Comparison of ENCODE assay signal across 28 cellular contexts in the genomic region with DNA sequence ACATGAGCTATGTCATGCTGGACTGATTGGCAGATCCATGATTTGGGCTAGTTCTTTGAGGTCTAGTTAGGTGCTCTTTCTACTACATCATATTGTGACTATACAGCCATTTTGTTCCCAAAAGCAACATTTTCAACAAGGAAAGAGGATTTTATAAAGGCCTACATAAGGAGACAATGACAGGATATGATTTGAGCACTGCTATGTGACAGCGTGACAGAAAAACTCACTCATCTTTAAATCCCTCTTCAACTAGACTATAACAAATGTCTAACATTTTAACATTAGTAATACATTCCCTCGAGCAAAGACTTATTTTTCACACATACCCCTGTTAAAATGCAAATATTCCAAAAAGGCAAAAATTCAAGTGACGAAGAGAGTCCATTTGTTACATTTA.
"Had no signal": no experiment of that assay in that cellular context is flagged by ENCODE, and none has a peak within 500 bp of the region (broad histone marks: within the 10 kb centered on the region; RNA-seq: fewer than 3 reads in every experiment).

No MANE protein-coding gene starts in this region.

- H3K4me3 ChIP-seq: adrenal gland, ascending aorta, body of pancreas, breast epithelium, cardiac muscle cell had no signal

- H3K27me3 ChIP-seq: adrenal gland, ascending aorta, body of pancreas, brain microvascular endothelial cell, breast epithelium, cardiac muscle cell had no signal

- H3K9me3 ChIP-seq: adrenal gland, ascending aorta, body of pancreas, breast epithelium had no signal

- H3K36me3 ChIP-seq: adrenal gland, ascending aorta, brain microvascular endothelial cell, breast epithelium, cardiac muscle cell had no signal

- DNase-seq: activated effector memory CD4-positive, alpha-beta T cell treated with anti-CD3 and anti-CD28 coated beads, Interleukin-2, amount 50 U/mL, for 16 hours; activated effector memory CD4-positive, alpha-beta T cell treated with Interleukin-2 at 50 U/mL for 16 hours; activated gamma-delta T cell; activated gamma-delta T cell treated with Interleukin-2 at 50 U/mL for 16 hours; activated naive CD4-positive, alpha-beta T cell; activated naive CD4-positive, alpha-beta T cell treated with anti-CD3 and anti-CD28 coated beads for 36 hours; activated naive CD4-positive, alpha-beta T cell treated with anti-CD3 and anti-CD28 coated beads, Interleukin-2, amount 10 ng/mL, durations not matched to agents 7 days and 5 days; activated naive CD4-positive, alpha-beta T cell treated with anti-CD3 and anti-CD28 coated beads, Interleukin-2, amount 50 U/mL, for 16 hours; activated naive CD4-positive, alpha-beta T cell treated with Interleukin-2 at 50 U/mL for 16 hours; activated naive CD8-positive, alpha-beta T cell treated with anti-CD3 and anti-CD28 coated beads for 36 hours; activated naive CD8-positive, alpha-beta T cell treated with anti-CD3 and anti-CD28 coated beads, Interleukin-2, amount 10 ng/mL, durations not matched to agents 7 days and 5 days; activated naive CD8-positive, alpha-beta T cell treated with anti-CD3 and anti-CD28 coated beads, Interleukin-2, amount 50 U/mL, for 24 hours; activated T-cell treated with anti-CD3 and anti-CD28 coated beads, Interleukin-2, amount 50 U/mL, for 1 hour; activated T-cell treated with anti-CD3 and anti-CD28 coated beads, Interleukin-2, amount 50 U/mL, for 24 hours; activated T-cell treated with anti-CD3 and anti-CD28 coated beads, Interleukin-2, amount 50 U/mL, for 4 hours; activated T-cell treated with anti-CD3 and anti-CD28 coated beads, Interleukin-2, amount 50 U/mL, for 72 hours; adrenal gland; amniotic stem cell; amygdala; anterior cingulate cortex; aorta; body of pancreas; brain microvascular endothelial cell; central memory CD4-positive, alpha-beta T cell; cerebellar nuclear complex had no signal

- H3K27ac ChIP-seq: adrenal gland, ascending aorta, body of pancreas, brain microvascular endothelial cell, breast epithelium, cardiac muscle cell had no signal
